ENCODE assay signal across 1 cellular context in the genomic region with DNA sequence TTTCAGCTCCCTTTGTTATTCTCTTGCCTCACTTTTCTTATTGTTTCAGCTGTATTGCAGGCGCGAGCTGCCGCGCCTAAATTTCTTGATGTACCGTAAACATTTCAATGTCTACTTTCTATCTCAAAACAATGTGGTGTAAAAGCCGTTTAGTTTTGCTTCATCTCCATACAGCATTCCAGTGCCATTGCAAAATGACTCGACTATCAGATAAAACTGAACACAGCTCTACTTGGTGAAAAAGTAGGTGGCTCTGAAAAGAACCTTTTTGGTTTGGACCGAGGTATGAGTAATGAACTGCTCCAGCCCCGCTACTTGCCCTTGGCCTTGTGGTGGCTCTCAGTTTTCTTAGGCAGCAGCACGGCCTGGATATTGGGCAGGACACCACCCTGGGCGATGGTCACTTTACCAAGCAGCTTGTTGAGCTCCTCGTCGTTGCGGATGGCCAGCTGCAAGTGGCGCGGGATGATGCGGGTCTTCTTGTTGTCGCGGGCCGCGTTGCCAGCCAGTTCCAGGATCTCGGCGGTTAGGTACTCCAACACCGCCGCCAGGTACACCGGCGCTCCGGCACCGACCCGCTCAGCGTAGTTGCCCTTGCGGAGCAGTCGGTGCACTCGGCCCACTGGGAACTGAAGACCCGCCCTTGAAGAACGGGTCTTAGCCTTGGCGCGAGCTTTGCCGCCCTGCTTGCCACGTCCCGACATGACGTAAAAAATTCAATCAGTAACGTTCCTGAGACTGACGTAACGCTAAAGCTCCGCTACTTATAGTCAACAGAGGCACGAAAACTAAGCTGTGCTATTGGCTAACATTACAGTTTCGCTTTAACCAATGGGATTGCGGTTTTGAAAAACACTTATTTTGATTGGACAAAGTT.
TF ChIP-seq lines count a peak whose summit lies in the region.

No MANE protein-coding gene starts in this region.

TF ChIP-seq in K562, 482 proteins besides CTCF, POLR2A, EP300 and RAD21 (continued from another document and continues in another):
- TF ChIP-seq, protein P1, sequence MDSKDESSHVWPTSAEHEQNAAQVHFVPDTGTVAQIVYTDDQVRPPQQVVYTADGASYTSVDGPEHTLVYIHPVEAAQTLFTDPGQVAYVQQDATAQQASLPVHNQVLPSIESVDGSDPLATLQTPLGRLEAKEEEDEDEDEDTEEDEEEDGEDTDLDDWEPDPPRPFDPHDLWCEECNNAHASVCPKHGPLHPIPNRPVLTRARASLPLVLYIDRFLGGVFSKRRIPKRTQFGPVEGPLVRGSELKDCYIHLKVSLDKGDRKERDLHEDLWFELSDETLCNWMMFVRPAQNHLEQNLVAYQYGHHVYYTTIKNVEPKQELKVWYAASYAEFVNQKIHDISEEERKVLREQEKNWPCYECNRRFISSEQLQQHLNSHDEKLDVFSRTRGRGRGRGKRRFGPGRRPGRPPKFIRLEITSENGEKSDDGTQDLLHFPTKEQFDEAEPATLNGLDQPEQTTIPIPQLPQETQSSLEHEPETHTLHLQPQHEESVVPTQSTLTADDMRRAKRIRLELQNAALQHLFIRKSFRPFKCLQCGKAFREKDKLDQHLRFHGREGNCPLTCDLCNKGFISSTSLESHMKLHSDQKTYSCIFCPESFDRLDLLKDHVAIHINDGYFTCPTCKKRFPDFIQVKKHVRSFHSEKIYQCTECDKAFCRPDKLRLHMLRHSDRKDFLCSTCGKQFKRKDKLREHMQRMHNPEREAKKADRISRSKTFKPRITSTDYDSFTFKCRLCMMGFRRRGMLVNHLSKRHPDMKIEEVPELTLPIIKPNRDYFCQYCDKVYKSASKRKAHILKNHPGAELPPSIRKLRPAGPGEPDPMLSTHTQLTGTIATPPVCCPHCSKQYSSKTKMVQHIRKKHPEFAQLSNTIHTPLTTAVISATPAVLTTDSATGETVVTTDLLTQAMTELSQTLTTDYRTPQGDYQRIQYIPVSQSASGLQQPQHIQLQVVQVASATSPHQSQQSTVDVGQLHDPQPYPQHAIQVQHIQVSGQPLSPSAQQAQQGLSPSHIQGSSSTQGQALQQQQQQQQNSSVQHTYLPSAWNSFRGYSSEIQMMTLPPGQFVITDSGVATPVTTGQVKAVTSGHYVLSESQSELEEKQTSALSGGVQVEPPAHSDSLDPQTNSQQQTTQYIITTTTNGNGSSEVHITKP (IDR thresholded peaks at IDR 0.05; ENCODE audit: partially characterized antibody), result peak; percentile 58
- peak; percentile 96 for TF ChIP-seq RBM25 (IDR thresholded peaks at IDR 0.05; ENCODE audit: low read depth, low read length, severe bottlenecking)
- TF ChIP-seq, protein P2, sequence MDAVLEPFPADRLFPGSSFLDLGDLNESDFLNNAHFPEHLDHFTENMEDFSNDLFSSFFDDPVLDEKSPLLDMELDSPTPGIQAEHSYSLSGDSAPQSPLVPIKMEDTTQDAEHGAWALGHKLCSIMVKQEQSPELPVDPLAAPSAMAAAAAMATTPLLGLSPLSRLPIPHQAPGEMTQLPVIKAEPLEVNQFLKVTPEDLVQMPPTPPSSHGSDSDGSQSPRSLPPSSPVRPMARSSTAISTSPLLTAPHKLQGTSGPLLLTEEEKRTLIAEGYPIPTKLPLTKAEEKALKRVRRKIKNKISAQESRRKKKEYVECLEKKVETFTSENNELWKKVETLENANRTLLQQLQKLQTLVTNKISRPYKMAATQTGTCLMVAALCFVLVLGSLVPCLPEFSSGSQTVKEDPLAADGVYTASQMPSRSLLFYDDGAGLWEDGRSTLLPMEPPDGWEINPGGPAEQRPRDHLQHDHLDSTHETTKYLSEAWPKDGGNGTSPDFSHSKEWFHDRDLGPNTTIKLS (IDR thresholded peaks at IDR 0.05; ENCODE audit: borderline replicate concordance, low read depth), result peak; percentile 100
- TF ChIP-seq, protein P3, sequence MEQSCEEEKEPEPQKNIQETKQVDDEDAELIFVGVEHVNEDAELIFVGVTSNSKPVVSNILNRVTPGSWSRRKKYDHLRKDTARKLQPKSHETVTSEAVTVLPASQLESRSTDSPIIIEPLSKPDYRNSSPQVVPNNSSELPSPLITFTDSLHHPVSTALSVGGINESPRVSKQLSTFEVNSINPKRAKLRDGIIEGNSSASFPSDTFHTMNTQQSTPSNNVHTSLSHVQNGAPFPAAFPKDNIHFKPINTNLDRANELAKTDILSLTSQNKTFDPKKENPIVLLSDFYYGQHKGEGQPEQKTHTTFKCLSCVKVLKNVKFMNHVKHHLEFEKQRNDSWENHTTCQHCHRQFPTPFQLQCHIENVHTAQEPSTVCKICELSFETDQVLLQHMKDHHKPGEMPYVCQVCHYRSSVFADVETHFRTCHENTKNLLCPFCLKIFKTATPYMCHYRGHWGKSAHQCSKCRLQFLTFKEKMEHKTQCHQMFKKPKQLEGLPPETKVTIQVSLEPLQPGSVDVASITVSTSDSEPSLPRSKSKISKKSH (CRISPR knock-in tag; IDR thresholded peaks at IDR 0.05), result no peak
- no peak for TF ChIP-seq CHD4 (IDR thresholded peaks at IDR 0.05; ENCODE audit: insufficient read depth, insufficient replicate concordance, low read depth, low read length, poor library complexity, severe bottlenecking)
- no peak for TF ChIP-seq SAFB (IDR thresholded peaks at IDR 0.05; ENCODE audit: borderline replicate concordance, low read depth, low read length)
- TF ChIP-seq, protein P4, sequence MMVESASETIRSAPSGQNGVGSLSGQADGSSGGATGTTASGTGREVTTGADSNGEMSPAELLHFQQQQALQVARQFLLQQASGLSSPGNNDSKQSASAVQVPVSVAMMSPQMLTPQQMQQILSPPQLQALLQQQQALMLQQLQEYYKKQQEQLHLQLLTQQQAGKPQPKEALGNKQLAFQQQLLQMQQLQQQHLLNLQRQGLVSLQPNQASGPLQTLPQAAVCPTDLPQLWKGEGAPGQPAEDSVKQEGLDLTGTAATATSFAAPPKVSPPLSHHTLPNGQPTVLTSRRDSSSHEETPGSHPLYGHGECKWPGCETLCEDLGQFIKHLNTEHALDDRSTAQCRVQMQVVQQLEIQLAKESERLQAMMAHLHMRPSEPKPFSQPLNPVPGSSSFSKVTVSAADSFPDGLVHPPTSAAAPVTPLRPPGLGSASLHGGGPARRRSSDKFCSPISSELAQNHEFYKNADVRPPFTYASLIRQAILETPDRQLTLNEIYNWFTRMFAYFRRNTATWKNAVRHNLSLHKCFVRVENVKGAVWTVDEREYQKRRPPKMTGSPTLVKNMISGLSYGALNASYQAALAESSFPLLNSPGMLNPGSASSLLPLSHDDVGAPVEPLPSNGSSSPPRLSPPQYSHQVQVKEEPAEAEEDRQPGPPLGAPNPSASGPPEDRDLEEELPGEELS (CRISPR knock-in tag; IDR thresholded peaks at IDR 0.05; ENCODE audit: borderline replicate concordance), result no peak
- TF ChIP-seq CREBBP (IDR thresholded peaks at IDR 0.05; ENCODE audit: low read depth, low read length), result no peak
- TF ChIP-seq, protein P5, sequence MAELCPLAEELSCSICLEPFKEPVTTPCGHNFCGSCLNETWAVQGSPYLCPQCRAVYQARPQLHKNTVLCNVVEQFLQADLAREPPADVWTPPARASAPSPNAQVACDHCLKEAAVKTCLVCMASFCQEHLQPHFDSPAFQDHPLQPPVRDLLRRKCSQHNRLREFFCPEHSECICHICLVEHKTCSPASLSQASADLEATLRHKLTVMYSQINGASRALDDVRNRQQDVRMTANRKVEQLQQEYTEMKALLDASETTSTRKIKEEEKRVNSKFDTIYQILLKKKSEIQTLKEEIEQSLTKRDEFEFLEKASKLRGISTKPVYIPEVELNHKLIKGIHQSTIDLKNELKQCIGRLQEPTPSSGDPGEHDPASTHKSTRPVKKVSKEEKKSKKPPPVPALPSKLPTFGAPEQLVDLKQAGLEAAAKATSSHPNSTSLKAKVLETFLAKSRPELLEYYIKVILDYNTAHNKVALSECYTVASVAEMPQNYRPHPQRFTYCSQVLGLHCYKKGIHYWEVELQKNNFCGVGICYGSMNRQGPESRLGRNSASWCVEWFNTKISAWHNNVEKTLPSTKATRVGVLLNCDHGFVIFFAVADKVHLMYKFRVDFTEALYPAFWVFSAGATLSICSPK (IDR thresholded peaks at IDR 0.05; ENCODE audit: borderline replicate concordance), result no peak
- TF ChIP-seq, protein P6, sequence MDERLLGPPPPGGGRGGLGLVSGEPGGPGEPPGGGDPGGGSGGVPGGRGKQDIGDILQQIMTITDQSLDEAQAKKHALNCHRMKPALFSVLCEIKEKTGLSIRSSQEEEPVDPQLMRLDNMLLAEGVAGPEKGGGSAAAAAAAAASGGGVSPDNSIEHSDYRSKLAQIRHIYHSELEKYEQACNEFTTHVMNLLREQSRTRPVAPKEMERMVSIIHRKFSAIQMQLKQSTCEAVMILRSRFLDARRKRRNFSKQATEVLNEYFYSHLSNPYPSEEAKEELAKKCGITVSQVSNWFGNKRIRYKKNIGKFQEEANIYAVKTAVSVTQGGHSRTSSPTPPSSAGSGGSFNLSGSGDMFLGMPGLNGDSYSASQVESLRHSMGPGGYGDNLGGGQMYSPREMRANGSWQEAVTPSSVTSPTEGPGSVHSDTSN (CRISPR knock-in tag; IDR thresholded peaks at IDR 0.05; ENCODE audit: low read depth), result no peak
- TF ChIP-seq, protein P6 (tag; conservative IDR thresholded peaks at IDR 0.05; ENCODE audit: low read depth), result no peak
- no peak for TF ChIP-seq SRSF7 (optimal IDR thresholded peaks at IDR 0.05; ENCODE audit: low read depth, low read length)
- TF ChIP-seq FOXJ3 (CRISPR knock-in tag; IDR thresholded peaks at IDR 0.05), result no peak
- TF ChIP-seq HNRNPH1 (optimal IDR thresholded peaks at IDR 0.05; ENCODE audit: low read depth, low read length), result no peak
- no peak; the same call in 1 of the 2 replicates for TF ChIP-seq MEF2D (tag; conservative IDR thresholded peaks at IDR 0.05; ENCODE audit: low read depth)
- TF ChIP-seq GABPB1 (CRISPR knock-in tag; IDR thresholded peaks at IDR 0.05), result peak; percentile 70
- TF ChIP-seq, protein P7, sequence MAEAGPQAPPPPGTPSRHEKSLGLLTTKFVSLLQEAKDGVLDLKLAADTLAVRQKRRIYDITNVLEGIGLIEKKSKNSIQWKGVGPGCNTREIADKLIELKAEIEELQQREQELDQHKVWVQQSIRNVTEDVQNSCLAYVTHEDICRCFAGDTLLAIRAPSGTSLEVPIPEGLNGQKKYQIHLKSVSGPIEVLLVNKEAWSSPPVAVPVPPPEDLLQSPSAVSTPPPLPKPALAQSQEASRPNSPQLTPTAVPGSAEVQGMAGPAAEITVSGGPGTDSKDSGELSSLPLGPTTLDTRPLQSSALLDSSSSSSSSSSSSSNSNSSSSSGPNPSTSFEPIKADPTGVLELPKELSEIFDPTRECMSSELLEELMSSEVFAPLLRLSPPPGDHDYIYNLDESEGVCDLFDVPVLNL (CRISPR knock-in tag; IDR thresholded peaks at IDR 0.05; ENCODE audit: low read depth), result peak; percentile 87
- TF ChIP-seq, protein P8, sequence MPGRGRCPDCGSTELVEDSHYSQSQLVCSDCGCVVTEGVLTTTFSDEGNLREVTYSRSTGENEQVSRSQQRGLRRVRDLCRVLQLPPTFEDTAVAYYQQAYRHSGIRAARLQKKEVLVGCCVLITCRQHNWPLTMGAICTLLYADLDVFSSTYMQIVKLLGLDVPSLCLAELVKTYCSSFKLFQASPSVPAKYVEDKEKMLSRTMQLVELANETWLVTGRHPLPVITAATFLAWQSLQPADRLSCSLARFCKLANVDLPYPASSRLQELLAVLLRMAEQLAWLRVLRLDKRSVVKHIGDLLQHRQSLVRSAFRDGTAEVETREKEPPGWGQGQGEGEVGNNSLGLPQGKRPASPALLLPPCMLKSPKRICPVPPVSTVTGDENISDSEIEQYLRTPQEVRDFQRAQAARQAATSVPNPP (IDR thresholded peaks at IDR 0.05; ENCODE audit: borderline replicate concordance, insufficient read depth, insufficient read length), result no peak
- TF ChIP-seq NFATC3 (IDR thresholded peaks at IDR 0.05), result no peak; the same call in 1 of the 2 replicates
- peak; percentile 6 to 72 for TF ChIP-seq MAZ (CRISPR knock-in tag; conservative IDR thresholded peaks at IDR 0.05 in 1 of 2, IDR thresholded peaks at IDR 0.05 in 1 of 2)
- TF ChIP-seq, protein P9, sequence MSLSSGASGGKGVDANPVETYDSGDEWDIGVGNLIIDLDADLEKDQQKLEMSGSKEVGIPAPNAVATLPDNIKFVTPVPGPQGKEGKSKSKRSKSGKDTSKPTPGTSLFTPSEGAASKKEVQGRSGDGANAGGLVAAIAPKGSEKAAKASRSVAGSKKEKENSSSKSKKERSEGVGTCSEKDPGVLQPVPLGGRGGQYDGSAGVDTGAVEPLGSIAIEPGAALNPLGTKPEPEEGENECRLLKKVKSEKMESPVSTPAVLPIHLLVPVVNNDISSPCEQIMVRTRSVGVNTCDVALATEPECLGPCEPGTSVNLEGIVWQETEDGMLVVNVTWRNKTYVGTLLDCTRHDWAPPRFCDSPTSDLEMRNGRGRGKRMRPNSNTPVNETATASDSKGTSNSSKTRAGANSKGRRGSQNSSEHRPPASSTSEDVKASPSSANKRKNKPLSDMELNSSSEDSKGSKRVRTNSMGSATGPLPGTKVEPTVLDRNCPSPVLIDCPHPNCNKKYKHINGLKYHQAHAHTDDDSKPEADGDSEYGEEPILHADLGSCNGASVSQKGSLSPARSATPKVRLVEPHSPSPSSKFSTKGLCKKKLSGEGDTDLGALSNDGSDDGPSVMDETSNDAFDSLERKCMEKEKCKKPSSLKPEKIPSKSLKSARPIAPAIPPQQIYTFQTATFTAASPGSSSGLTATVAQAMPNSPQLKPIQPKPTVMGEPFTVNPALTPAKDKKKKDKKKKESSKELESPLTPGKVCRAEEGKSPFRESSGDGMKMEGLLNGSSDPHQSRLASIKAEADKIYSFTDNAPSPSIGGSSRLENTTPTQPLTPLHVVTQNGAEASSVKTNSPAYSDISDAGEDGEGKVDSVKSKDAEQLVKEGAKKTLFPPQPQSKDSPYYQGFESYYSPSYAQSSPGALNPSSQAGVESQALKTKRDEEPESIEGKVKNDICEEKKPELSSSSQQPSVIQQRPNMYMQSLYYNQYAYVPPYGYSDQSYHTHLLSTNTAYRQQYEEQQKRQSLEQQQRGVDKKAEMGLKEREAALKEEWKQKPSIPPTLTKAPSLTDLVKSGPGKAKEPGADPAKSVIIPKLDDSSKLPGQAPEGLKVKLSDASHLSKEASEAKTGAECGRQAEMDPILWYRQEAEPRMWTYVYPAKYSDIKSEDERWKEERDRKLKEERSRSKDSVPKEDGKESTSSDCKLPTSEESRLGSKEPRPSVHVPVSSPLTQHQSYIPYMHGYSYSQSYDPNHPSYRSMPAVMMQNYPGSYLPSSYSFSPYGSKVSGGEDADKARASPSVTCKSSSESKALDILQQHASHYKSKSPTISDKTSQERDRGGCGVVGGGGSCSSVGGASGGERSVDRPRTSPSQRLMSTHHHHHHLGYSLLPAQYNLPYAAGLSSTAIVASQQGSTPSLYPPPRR (CRISPR knock-in tag; IDR thresholded peaks at IDR 0.05; ENCODE audit: borderline replicate concordance), result peak; percentile 15; the same call in 1 of the 2 replicates
- no peak for TF ChIP-seq STAT5B (CRISPR knock-in tag; IDR thresholded peaks at IDR 0.05)
- TF ChIP-seq NR2C2 (CRISPR knock-in tag; IDR thresholded peaks at IDR 0.05), result no peak
- TF ChIP-seq NR2C2 (tag; IDR thresholded peaks at IDR 0.05), result peak; percentile 4; the same call in 1 of the 2 replicates
- peak; percentile 97 for TF ChIP-seq NCOA1 (IDR thresholded peaks at IDR 0.05; ENCODE audit: low read depth)
- TF ChIP-seq ZNF79 (CRISPR knock-in tag; IDR thresholded peaks at IDR 0.05; ENCODE audit: low read depth), result 0 out of 2 replicates have a peak, but pooled peaks have one; percentile 41
- TF ChIP-seq POLR2AphosphoS2 (IDR thresholded peaks at IDR 0.05; ENCODE audit: low read length), result no peak
- no peak for TF ChIP-seq BCL6 (CRISPR knock-in tag; IDR thresholded peaks at IDR 0.05)
- TF ChIP-seq TCF7L2 (IDR thresholded peaks at IDR 0.05; ENCODE audit: low read depth, low read length), result no peak
